ENCODE assay signal across 11 cellular contexts in genomic region chr9:70120834-70121510, GRCh38.
DNase-seq lines count a peak whose midpoint lies in the region; ATAC-seq, FAIRE-seq and TF ChIP-seq lines count a peak whose summit lies in the region.
"Had no signal": no experiment of that assay in that cellular context is flagged by ENCODE, and none has a peak within 500 bp of the region (broad histone marks: within the 10 kb centered on the region; RNA-seq: fewer than 3 reads in every experiment).

No MANE protein-coding gene starts in this region.

- peak overlapping the region; percentile 46 for H2BK5ac ChIP-seq in mesenchymal stem cell (ENCODE audit: low read depth, low read length, poor library complexity, severe bottlenecking)

- H3K27ac ChIP-seq in AG04450 (ENCODE audit: low read depth, low read length) (peak overlapping the region; percentile 34), mesenchymal stem cell (ENCODE audit: low read length, poor library complexity, severe bottlenecking) (peak overlapping the region; percentile 89), small intestine (ENCODE audit: low read depth in 1 of 2, low read length in 1 of 2) (no peak overlapping the region), MM.1S (ENCODE audit: low read length) (no peak overlapping the region)

- TF ChIP-seq CTCF in AG04450 (IDR thresholded peaks at IDR 0.05; ENCODE audit: low read depth, low read length) (peak; percentile 55), MM.1S (IDR thresholded peaks at IDR 0.05; ENCODE audit: low read length) (no peak)

- POLR2A ChIA-PET in AG04450 (lab: Yijun Ruan, JAX): interaction anchor here (1.0 kb wide), 2 partner anchors 40 kb away, joined by 3 to 5 read pairs; no protein-coding TSS in a partner anchor

- H3K79me2 ChIP-seq in MM.1S (ENCODE audit: low read length): no peaks in the 10 kb centered on the region

- H4K20me1 ChIP-seq in MM.1S (ENCODE audit: insufficient read depth, low read length): no peaks in the 10 kb centered on the region

- H3K9ac ChIP-seq in mesenchymal stem cell (ENCODE audit: low read length): peak overlapping the region; percentile 28
- no peak overlapping the region for H3K9ac ChIP-seq in MM.1S (ENCODE audit: low read length)

- H3K36me3 ChIP-seq in mesenchymal stem cell (ENCODE audit: control insufficient read depth in 1 of 2, insufficient read depth in 2 of 2, low read depth in 1 of 2, low read length in 2 of 2) (peaks cover 0 to 33% of the 10 kb centered on the region in 2 experiments), small intestine (ENCODE audit: control insufficient read depth in 2 of 2, insufficient read depth in 2 of 2, low read length in 2 of 2) (no peaks in the 10 kb centered on the region), MM.1S (replicated peaks; ENCODE audit: insufficient read depth, low read length) (no peaks in the 10 kb centered on the region)

- H2BK12ac ChIP-seq in mesenchymal stem cell (ENCODE audit: low read length in 2 of 2): no peak overlapping the region

- no peaks in the 10 kb centered on the region for H3F3A ChIP-seq in MM.1S (ENCODE audit: insufficient read depth, low read length)

- no peak overlapping the region for H2BK120ac ChIP-seq in mesenchymal stem cell (ENCODE audit: low read depth, low read length)

- H2BK15ac ChIP-seq in mesenchymal stem cell (ENCODE audit: low read depth, poor library complexity, severe bottlenecking): peak overlapping the region; percentile 12

- H3K4me2 ChIP-seq in mesenchymal stem cell (ENCODE audit: low read length, poor library complexity, severe bottlenecking): no peak overlapping the region
- H3K4me2 ChIP-seq in MM.1S (ENCODE audit: low read depth, low read length): no peak overlapping the region

- peaks cover 8% of the 10 kb centered on the region for H3K4me1 ChIP-seq in mesenchymal stem cell (ENCODE audit: control insufficient read depth, insufficient read depth, low read depth, low read length)
- no peaks in the 10 kb centered on the region for H3K4me1 ChIP-seq in small intestine (ENCODE audit: control insufficient read depth in 2 of 2, insufficient read depth in 1 of 2, low read depth in 1 of 2, low read length in 1 of 2)
- H3K4me1 ChIP-seq in MM.1S (ENCODE audit: low read length): no peaks in the 10 kb centered on the region

- no peak overlapping the region for H4K8ac ChIP-seq in mesenchymal stem cell (ENCODE audit: low read length)

- CTCF ChIA-PET in AG04450 (lab: Charles Lee): interaction anchor here (0.8 to 11.4 kb wide), 8 partner anchors 9 to 481 kb away, joined by 3 to 97 read pairs (median 4); no protein-coding TSS in a partner anchor

- FAIRE-seq in small intestine (lab: Jason Lieb, UNC): no peak
- FAIRE-seq: K562 had no signal

- peaks cover 24% of the 10 kb centered on the region for H3K79me1 ChIP-seq in mesenchymal stem cell (replicated peaks; ENCODE audit: low read length, poor library complexity, severe bottlenecking)

- H3K27me3 ChIP-seq in AG04450 (ENCODE audit: control insufficient read depth, insufficient read depth, low read length): no peaks in the 10 kb centered on the region
- H3K27me3 ChIP-seq in mesenchymal stem cell (ENCODE audit: control insufficient read depth in 1 of 2, insufficient read depth in 1 of 2, low read length in 2 of 2): no peaks in the 10 kb centered on the region
- no peaks in the 10 kb centered on the region for H3K27me3 ChIP-seq in small intestine (ENCODE audit: control insufficient read depth in 2 of 2, insufficient read depth in 2 of 2, low read length in 2 of 2)
- no peaks in the 10 kb centered on the region for H3K27me3 ChIP-seq in MM.1S (replicated peaks; ENCODE audit: insufficient read depth, low read length)

- H2AFZ ChIP-seq in mesenchymal stem cell (ENCODE audit: low read depth, low read length) (no peak overlapping the region), MM.1S (ENCODE audit: low read length) (no peak overlapping the region)

- H3K23ac ChIP-seq in mesenchymal stem cell (ENCODE audit: low read length in 2 of 2): no peak overlapping the region

- H4K91ac ChIP-seq in mesenchymal stem cell (ENCODE audit: low read length): no peak overlapping the region

- DNase-seq in AG04450 (ENCODE audit: low read depth, low spot score) (peak; percentile 85), HT1080 (ENCODE audit: low read depth) (peak; percentile 90), dedifferentiated amniotic fluid mesenchymal stem cell (ENCODE audit: extremely low spot score) (peak; percentile 82), mesenchymal stem cell (peak; percentile 96), NCI-H2029 treated with DMSO at 0.1 percent for 48 hours (lab: John Stamatoyannopoulos, UW) (no peak), small intestine (no peak), MM.1S (no peak)
- DNase-seq: activated T-cell treated with anti-CD3 and anti-CD28 coated beads, Interleukin-2, amount 50 U/mL, for 4 hours had no signal

- H3K9me3 ChIP-seq in AG04450 (ENCODE audit: control insufficient read depth, insufficient read depth, low read length) (no peaks in the 10 kb centered on the region), mesenchymal stem cell (ENCODE audit: control insufficient read depth, low read length) (no peaks in the 10 kb centered on the region), small intestine (ENCODE audit: control insufficient read depth, low read depth) (no peaks in the 10 kb centered on the region), MM.1S (replicated peaks; ENCODE audit: insufficient read depth, low read length) (no peaks in the 10 kb centered on the region)

- ATAC-seq in GM18868 (IDR thresholded peaks at IDR 0.05; ENCODE audit: unreplicated experiment): no peak
- ATAC-seq: K562; natural killer cell treated with Interleukin-12 subunit alpha and Interleukin-12 subunit beta and Interleukin-15 and Interleukin-18, amount 100 ng/mL, for 72 hours had no signal

- no peaks in the 10 kb centered on the region for H3K9me2 ChIP-seq in MM.1S (replicated peaks; ENCODE audit: insufficient read depth, low read length)

- H3K4ac ChIP-seq in mesenchymal stem cell (ENCODE audit: low read depth in 1 of 2, low read length in 2 of 2): no peak overlapping the region

- H2AK5ac ChIP-seq in mesenchymal stem cell (ENCODE audit: low read length, severe bottlenecking): no peak overlapping the region

- no peak overlapping the region for H3K18ac ChIP-seq in mesenchymal stem cell (ENCODE audit: low read depth in 1 of 2, low read length in 2 of 2)

- no peak overlapping the region for H3K14ac ChIP-seq in mesenchymal stem cell (ENCODE audit: low read length in 2 of 2)

- H3K4me3 ChIP-seq in AG04450 (ENCODE audit: low read depth, low read length) (no peak overlapping the region), mesenchymal stem cell (ENCODE audit: insufficient read depth in 1 of 2, low read depth in 1 of 2, low read length in 2 of 2) (peak overlapping the region in 1 of 2 experiments; percentile 12), small intestine (ENCODE audit: low read depth in 1 of 2, low read length in 2 of 2) (no peak overlapping the region), MM.1S (ENCODE audit: low read length) (no peak overlapping the region)
- H3K4me3 ChIP-seq: K562 had no signal

- WGBS in mesenchymal stem cell: 14% methylated on average over 5 of the region's 5 CpGs
- 68 to 85% (median 74%) methylated on average over 5 of the region's 5 CpGs for WGBS in small intestine, 3 donors

Comparison
In these comparisons a context has a peak if more than half of its experiments do, and no peak if none do; other contexts are left out.
1. DNase-seq: peak in AG04450 (single experiment), HT1080 (single experiment), dedifferentiated amniotic fluid mesenchymal stem cell (single experiment) and mesenchymal stem cell (single experiment); none in NCI-H2029 treated with DMSO at 0.1 percent for 48 hours (single experiment), small intestine (single experiment) and MM.1S (single experiment).
2. H3K27ac ChIP-seq: peak in AG04450 (single experiment) and mesenchymal stem cell (single experiment); none in small intestine (0 of 2) and MM.1S (single experiment).